Comparison of ENCODE assay signal across 1 cellular context in the genomic region with DNA sequence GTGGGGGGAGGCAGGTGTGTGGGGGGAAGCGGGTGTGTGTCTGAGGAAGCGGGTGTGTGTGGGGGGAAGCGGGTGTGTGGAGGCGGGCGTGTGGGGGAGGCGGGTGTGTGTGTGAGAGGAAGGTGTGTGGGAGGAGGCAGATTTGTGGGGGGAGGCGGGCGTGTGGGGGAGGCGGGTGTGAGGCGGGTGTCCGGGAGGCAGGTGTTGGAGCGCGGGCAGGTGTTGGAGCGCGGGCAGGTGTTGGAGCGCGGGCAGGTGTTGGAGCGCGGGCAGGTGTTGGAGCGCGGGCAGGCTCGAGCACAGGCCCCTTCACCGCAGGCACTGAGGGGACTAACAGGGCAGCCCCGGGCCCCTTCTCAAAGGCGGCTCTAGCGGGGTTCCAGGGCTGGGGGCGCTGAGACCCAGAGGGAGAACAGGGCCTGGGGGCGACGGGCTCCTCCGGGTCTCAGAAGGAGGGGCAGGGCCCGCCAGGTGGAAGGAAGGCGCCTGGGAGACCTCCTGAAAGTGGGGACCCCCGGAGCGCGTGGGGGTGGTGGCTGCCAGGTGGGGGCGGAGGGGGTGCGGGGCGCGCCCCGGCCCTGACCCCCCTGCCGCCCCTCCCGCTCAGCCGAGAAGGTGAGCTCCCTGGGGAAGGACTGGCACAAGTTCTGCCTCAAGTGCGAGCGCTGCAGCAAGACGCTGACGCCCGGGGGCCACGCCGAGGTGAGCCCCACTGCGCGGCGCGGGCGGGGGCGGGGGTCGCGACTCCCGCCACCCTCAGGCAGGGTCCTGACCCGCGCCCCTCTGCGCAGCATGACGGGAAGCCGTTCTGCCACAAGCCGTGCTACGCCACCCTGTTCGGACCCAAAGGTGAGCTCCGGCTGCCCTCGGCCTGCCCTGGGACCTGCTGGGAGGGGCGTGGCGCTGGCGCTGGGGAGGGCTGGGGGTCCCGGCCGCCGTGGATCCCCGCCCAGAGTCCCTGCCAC.
TF ChIP-seq lines count a peak whose summit lies in the region.

No MANE protein-coding gene starts in this region.

TF ChIP-seq in HEK293, 187 proteins besides CTCF, POLR2A, EP300 and RAD21 (continued from another document):
- TF ChIP-seq, protein P1, sequence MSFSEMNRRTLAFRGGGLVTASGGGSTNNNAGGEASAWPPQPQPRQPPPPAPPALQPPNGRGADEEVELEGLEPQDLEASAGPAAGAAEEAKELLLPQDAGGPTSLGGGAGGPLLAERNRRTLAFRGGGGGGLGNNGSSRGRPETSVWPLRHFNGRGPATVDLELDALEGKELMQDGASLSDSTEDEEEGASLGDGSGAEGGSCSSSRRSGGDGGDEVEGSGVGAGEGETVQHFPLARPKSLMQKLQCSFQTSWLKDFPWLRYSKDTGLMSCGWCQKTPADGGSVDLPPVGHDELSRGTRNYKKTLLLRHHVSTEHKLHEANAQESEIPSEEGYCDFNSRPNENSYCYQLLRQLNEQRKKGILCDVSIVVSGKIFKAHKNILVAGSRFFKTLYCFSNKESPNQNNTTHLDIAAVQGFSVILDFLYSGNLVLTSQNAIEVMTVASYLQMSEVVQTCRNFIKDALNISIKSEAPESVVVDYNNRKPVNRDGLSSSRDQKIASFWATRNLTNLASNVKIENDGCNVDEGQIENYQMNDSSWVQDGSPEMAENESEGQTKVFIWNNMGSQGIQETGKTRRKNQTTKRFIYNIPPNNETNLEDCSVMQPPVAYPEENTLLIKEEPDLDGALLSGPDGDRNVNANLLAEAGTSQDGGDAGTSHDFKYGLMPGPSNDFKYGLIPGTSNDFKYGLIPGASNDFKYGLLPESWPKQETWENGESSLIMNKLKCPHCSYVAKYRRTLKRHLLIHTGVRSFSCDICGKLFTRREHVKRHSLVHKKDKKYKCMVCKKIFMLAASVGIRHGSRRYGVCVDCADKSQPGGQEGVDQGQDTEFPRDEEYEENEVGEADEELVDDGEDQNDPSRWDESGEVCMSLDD (tag by site-specific recombination; IDR thresholded peaks at IDR 0.05) = 0 out of 2 replicates have a peak, but pooled peaks have one; percentile 28
- no peak for TF ChIP-seq ZNF423 (tag by site-specific recombination; IDR thresholded peaks at IDR 0.05)
- TF ChIP-seq ZNF416 (tag by site-specific recombination; IDR thresholded peaks at IDR 0.05) = no peak
- no peak for TF ChIP-seq KLF1 (tag by site-specific recombination; IDR thresholded peaks at IDR 0.05)
